ENCODE assay signal across 17 cellular contexts in genomic region chr7:27966219-27966780, GRCh38.
DNase-seq lines count a peak whose midpoint lies in the region; ATAC-seq, FAIRE-seq and TF ChIP-seq lines count a peak whose summit lies in the region.
"Had no signal": no experiment of that assay in that cellular context is flagged by ENCODE, and none has a peak within 500 bp of the region (broad histone marks: within the 10 kb centered on the region; RNA-seq: fewer than 3 reads in every experiment).

No MANE protein-coding gene starts in this region.

- no peak for TF ChIP-seq CTCF in SK-N-SH (IDR thresholded peaks at IDR 0.05)
- TF ChIP-seq CTCF in GM12878 (IDR thresholded peaks at IDR 0.05 in 2 of 3, conservative IDR thresholded peaks at IDR 0.05 in 1 of 3; ENCODE audit: control insufficient read depth in 2 of 3, extremely low read depth in 1 of 3, insufficient read depth in 1 of 3, low read depth in 3 of 3, low read length in 3 of 3), result no peak
- TF ChIP-seq CTCF in smooth muscle cell (IDR thresholded peaks at IDR 0.05; ENCODE audit: borderline replicate concordance, insufficient read depth, poor library complexity, severe bottlenecking), result no peak

- H3K4me2 ChIP-seq in SK-N-SH (no peak overlapping the region; the same call in 1 of the 2 replicates), GM12878 (ENCODE audit: control insufficient read depth, insufficient read depth) (no peak overlapping the region), smooth muscle cell (peak overlapping the region; percentile 65)
- H3K4me2 ChIP-seq: GM23338 had no signal

- FAIRE-seq in GM12878 (lab: Jason Lieb, UNC), result no peak

- 85% methylated on average over 3 of the region's 3 CpGs for WGBS in SK-N-SH (ENCODE audit: low lambda C conversion rate)
- 21% methylated on average over 3 of the region's 3 CpGs for WGBS in GM12878 (ENCODE audit: insufficient coverage, insufficient replicate concordance, low lambda C conversion rate, missing lambda C conversion rate)
- 80% methylated on average over 3 of the region's 3 CpGs for WGBS in smooth muscle cell (ENCODE audit: low lambda C conversion rate)

- no TSS peak for BruUV-seq in GM12878 (replicated peaks; lab: Mats Ljungman, UMichigan)

- CTCF ChIA-PET in SK-N-SH (lab: Yijun Ruan, JAX) (no interaction called here), GM12878 (lab: Yijun Ruan, JAX) (no interaction called here)
- CTCF ChIA-PET in naive thymus-derived CD4-positive, alpha-beta T cell (lab: Charles Lee), result no interaction called here

- H3F3A ChIP-seq in SK-N-SH (replicated peaks; ENCODE audit: insufficient read depth) (no peaks in the 10 kb centered on the region), smooth muscle cell (ENCODE audit: low read depth) (peaks cover 9% of the 10 kb centered on the region)

- RAD21 ChIA-PET in GM12878 (lab: Charles Lee; ENCODE audit: unreplicated experiment), result no interaction called here

- H3K9me3 Mint-ChIP-seq in naive thymus-derived CD4-positive, alpha-beta T cell, result peaks cover 0 to 7% (median 0%) of the 10 kb centered on the region in 11 donors
- H3K9me3 Mint-ChIP-seq: CD8-positive, alpha-beta T cell; GM23338 had no signal

- peaks cover 0 to 13% of the 10 kb centered on the region in 2 experiments; a peak in 2 of 4 replicates for H3K4me1 ChIP-seq in SK-N-SH (ENCODE audit: control insufficient read depth in 1 of 2, insufficient read depth in 2 of 2, low read depth in 1 of 2, low read length in 1 of 2)
- no peaks in the 10 kb centered on the region for H3K4me1 ChIP-seq in GM12878 (ENCODE audit: control insufficient read depth, insufficient read depth, low read length)
- peaks cover 8% of the 10 kb centered on the region for H3K4me1 ChIP-seq in smooth muscle cell (ENCODE audit: low read depth)
- H3K4me1 ChIP-seq in naive thymus-derived CD4-positive, alpha-beta T cell (ENCODE audit: control insufficient read depth in 2 of 2, insufficient read depth in 2 of 2, low read length in 2 of 2), result no peaks in the 10 kb centered on the region

- H3K36me3 ChIP-seq in SK-N-SH (replicated peaks in 1 of 2; ENCODE audit: control insufficient read depth in 1 of 2, insufficient read depth in 2 of 2, low read length in 1 of 2), result no peaks in the 10 kb centered on the region
- H3K36me3 ChIP-seq in GM12878 (ENCODE audit: control insufficient read depth in 2 of 2, insufficient read depth in 2 of 2, low read length in 1 of 2), result no peaks in the 10 kb centered on the region
- no peaks in the 10 kb centered on the region for H3K36me3 ChIP-seq in smooth muscle cell (ENCODE audit: low read depth)
- H3K36me3 ChIP-seq in naive thymus-derived CD4-positive, alpha-beta T cell (ENCODE audit: control insufficient read depth in 2 of 3, insufficient read depth in 3 of 3, low read length in 3 of 3), result no peaks in the 10 kb centered on the region

- no peak overlapping the region for H3K27ac Mint-ChIP-seq in naive thymus-derived CD4-positive, alpha-beta T cell
- H3K27ac Mint-ChIP-seq: CD8-positive, alpha-beta T cell; GM23338 had no signal

- H3K27me3 ChIP-seq in SK-N-SH (ENCODE audit: insufficient read depth) (no peaks in the 10 kb centered on the region), GM12878 (replicated peaks in 1 of 2; ENCODE audit: control insufficient read depth in 2 of 2, insufficient read depth in 2 of 2, low read length in 1 of 2) (no peaks in the 10 kb centered on the region), smooth muscle cell (ENCODE audit: low read depth) (no peaks in the 10 kb centered on the region)
- H3K27me3 ChIP-seq in naive thymus-derived CD4-positive, alpha-beta T cell (ENCODE audit: control insufficient read depth in 2 of 2, insufficient read depth in 2 of 2, low read length in 2 of 2), result no peaks in the 10 kb centered on the region

- TF ChIP-seq EP300 in SK-N-SH (IDR thresholded peaks at IDR 0.05; ENCODE audit: borderline replicate concordance in 1 of 2, low read depth in 1 of 2, low read length in 1 of 2), result no peak
- no peak for TF ChIP-seq EP300 in GM12878 (IDR thresholded peaks at IDR 0.05; ENCODE audit: borderline replicate concordance in 1 of 2, control insufficient read depth in 1 of 2, low read depth in 2 of 2, low read length in 2 of 2)

- no peak overlapping the region for H3K4me3 ChIP-seq in SK-N-SH (ENCODE audit: low read depth in 2 of 2, low read length in 1 of 2)
- no peak overlapping the region for H3K4me3 ChIP-seq in GM12878
- no peak overlapping the region for H3K4me3 ChIP-seq in smooth muscle cell
- H3K4me3 ChIP-seq in naive thymus-derived CD4-positive, alpha-beta T cell (ENCODE audit: low read length), result no peak overlapping the region
- H3K4me3 ChIP-seq: GM23338 had no signal

- peaks cover 0 to 18% (median 5%) of the 10 kb centered on the region in 7 donors for H3K4me1 Mint-ChIP-seq in naive thymus-derived CD4-positive, alpha-beta T cell
- H3K4me1 Mint-ChIP-seq: GM23338 had no signal

- intact Hi-C loops in GM12878 (cut with micrococcal nuclease; ENCODE audit: unreplicated experiment), result no loop called here
- intact Hi-C loops in naive thymus-derived CD4-positive, alpha-beta T cell (cut with micrococcal nuclease), result no loop called here

- H3K27ac ChIP-seq in SK-N-SH (ENCODE audit: low read depth in 2 of 2, low read length in 1 of 2), result peak overlapping the region in 1 of 2 experiments; percentile 40; a peak in 1 of 4 replicates
- H3K27ac ChIP-seq in GM12878 (ENCODE audit: control insufficient read depth, insufficient read depth), result no peak overlapping the region
- peak overlapping the region; percentile 53 for H3K27ac ChIP-seq in smooth muscle cell (ENCODE audit: low read depth)
- H3K27ac ChIP-seq in naive thymus-derived CD4-positive, alpha-beta T cell (ENCODE audit: low read depth, low read length), result no peak overlapping the region

- in situ Hi-C loops in GM12878 (cut with MboI), result no loop called here

- peaks cover 0 to 12% (median 4%) of the 10 kb centered on the region in 5 donors for H3K36me3 Mint-ChIP-seq in naive thymus-derived CD4-positive, alpha-beta T cell
- H3K36me3 Mint-ChIP-seq: CD8-positive, alpha-beta T cell had no signal

- TF ChIP-seq POLR2A in GM12878 (IDR thresholded peaks at IDR 0.05; ENCODE audit: low read depth, low read length), result no peak

- H3K4me3 Mint-ChIP-seq in naive thymus-derived CD4-positive, alpha-beta T cell, result no peak overlapping the region
- H3K4me3 Mint-ChIP-seq: CD8-positive, alpha-beta T cell; GM23338 had no signal

- H3K9me2 ChIP-seq in SK-N-SH, result no peaks in the 10 kb centered on the region

- H3K9me3 ChIP-seq in SK-N-SH (no peaks in the 10 kb centered on the region), GM12878 (replicated peaks; ENCODE audit: control insufficient read depth, insufficient read depth, low read length) (no peaks in the 10 kb centered on the region), smooth muscle cell (replicated peaks; ENCODE audit: low read depth) (no peaks in the 10 kb centered on the region)
- H3K9me3 ChIP-seq in naive thymus-derived CD4-positive, alpha-beta T cell (ENCODE audit: control insufficient read depth in 2 of 3, low read length in 3 of 3), result no peaks in the 10 kb centered on the region

- ATAC-seq in SK-N-SH treated with all-trans-retinoic acid at 6 μM for 48 hours, result peak; percentile 49; the same call in 2 of the 3 replicates
- ATAC-seq in GM12878, result no peak
- no peak for ATAC-seq in naive thymus-derived CD4-positive, alpha-beta T cell
- ATAC-seq in GM21528 (IDR thresholded peaks at IDR 0.05; ENCODE audit: low FRiP score, unreplicated experiment), result no peak
- ATAC-seq: CD8-positive, alpha-beta T cell; GM23338 had no signal

- DNase-seq in SK-N-SH (no peak), NOMO-1 treated with DMSO at 0.1 percent for 48 hours (lab: John Stamatoyannopoulos, UW; ENCODE audit: unreplicated experiment) (peak; percentile 78), GM12878 (ENCODE audit: low read depth, low spot score) (no peak), smooth muscle cell (lab: John Stamatoyannopoulos, UW; ENCODE audit: unreplicated experiment) (no peak), NCI-H446 treated with DMSO at 0.1 percent for 48 hours (lab: John Stamatoyannopoulos, UW) (no peak)
- no peak for DNase-seq in naive thymus-derived CD4-positive, alpha-beta T cell
- DNase-seq: 8988T; CD8-positive, alpha-beta T cell; NCI-H1092; NCI-H1694; NCI-H510A; NCI-H774; OCI-M1; SIG-M5 had no signal

- no peak overlapping the region for H3K9ac ChIP-seq in SK-N-SH
- H3K9ac ChIP-seq in GM12878 (ENCODE audit: control insufficient read depth, insufficient read depth, low read length), result no peak overlapping the region
- H3K9ac ChIP-seq in smooth muscle cell (ENCODE audit: low read depth), result no peak overlapping the region

- no peak overlapping the region for H2AFZ ChIP-seq in SK-N-SH (ENCODE audit: low read depth)
- H2AFZ ChIP-seq in GM12878 (ENCODE audit: control insufficient read depth, low read depth, low read length), result no peak overlapping the region
- H2AFZ ChIP-seq in smooth muscle cell (ENCODE audit: low read depth), result no peak overlapping the region
- H2AFZ ChIP-seq: GM23338 had no signal

- H4K20me1 ChIP-seq in SK-N-SH (ENCODE audit: insufficient read depth) (no peaks in the 10 kb centered on the region), GM12878 (ENCODE audit: control insufficient read depth, insufficient read depth) (no peaks in the 10 kb centered on the region), smooth muscle cell (ENCODE audit: low read depth) (no peaks in the 10 kb centered on the region)

- SMC1A ChIA-PET in GM12878 (lab: Charles Lee; ENCODE audit: uncharacterized antibody, unreplicated experiment), result no interaction called here

- no peaks in the 10 kb centered on the region for H3K79me2 ChIP-seq in SK-N-SH (ENCODE audit: insufficient read depth)
- H3K79me2 ChIP-seq in GM12878 (ENCODE audit: control insufficient read depth, insufficient read depth, low read length), result no peaks in the 10 kb centered on the region
- H3K79me2 ChIP-seq in smooth muscle cell (ENCODE audit: low read depth), result peaks cover 19% of the 10 kb centered on the region

- POLR2A ChIA-PET in SK-N-SH (lab: Yijun Ruan, JAX), result no interaction called here
- POLR2A ChIA-PET in GM12878 (lab: Charles Lee), result no interaction called here
- POLR2A ChIA-PET in naive thymus-derived CD4-positive, alpha-beta T cell (lab: Charles Lee), result no interaction called here

- TF ChIP-seq RAD21 in SK-N-SH (IDR thresholded peaks at IDR 0.05; ENCODE audit: low read length) (no peak), GM12878 (IDR thresholded peaks at IDR 0.05; ENCODE audit: insufficient read depth, low read depth, low read length) (no peak)

- peaks cover 0 to 24% (median 0%) of the 10 kb centered on the region in 5 donors for H3K27me3 Mint-ChIP-seq in naive thymus-derived CD4-positive, alpha-beta T cell

TF ChIP-seq in SK-N-SH treated with all-trans-retinoic acid at 6 μM for 48 hours, 23 proteins besides CTCF, POLR2A, EP300 and RAD21 (continues in another document):
- TF ChIP-seq ISL1 (CRISPR knock-in tag; IDR thresholded peaks at IDR 0.05) (no peak), ZNF8 (CRISPR knock-in tag; IDR thresholded peaks at IDR 0.05) (no peak), ARNTL (CRISPR knock-in tag; IDR thresholded peaks at IDR 0.05; ENCODE audit: borderline replicate concordance, low read depth) (no peak)

TF ChIP-seq in SK-N-SH, 30 proteins besides CTCF, POLR2A, EP300 and RAD21 (continues in another document):
- TF ChIP-seq TAF1 (IDR thresholded peaks at IDR 0.05; ENCODE audit: borderline replicate concordance, low read depth, low read length) (no peak), MEF2A (IDR thresholded peaks at IDR 0.05; ENCODE audit: borderline replicate concordance, low read depth) (no peak)
